In genomic region chr1:101257500-101258325, GRCh38 we compare ENCODE assay signal across 8 cellular contexts. TPM values are rescaled to one million over a fixed set of nuclear protein-coding genes. Genes with fewer than 3 reads are reported as not detected.
A peak's percentile ranks its signal among the peaks of the same experiment; 100 is the strongest.
DNase-seq lines count a peak whose midpoint lies in the region; ATAC-seq, FAIRE-seq and TF ChIP-seq lines count a peak whose summit lies in the region.

No MANE protein-coding gene starts in this region.

- no peaks in the 10 kb centered on the region for H3K9me3 ChIP-seq in BLaER1 treated with 17β-estradiol and CSF1 and Interleukin-3, amounts not matched to agents 10 nM and 100 nM (replicated peaks in 1 of 11)
- H3K9me3 ChIP-seq in endodermal cell (ENCODE audit: control insufficient read depth, low read length), result no peaks in the 10 kb centered on the region

- peak; percentile 68 for ATAC-seq in GM19023 (IDR thresholded peaks at IDR 0.05; ENCODE audit: unreplicated experiment)
- ATAC-seq in HG03066 (IDR thresholded peaks at IDR 0.05; ENCODE audit: low read depth, unreplicated experiment), result peak; percentile 93
- peak; percentile 93 for ATAC-seq in left colon

- no peaks in the 10 kb centered on the region for H3K27me3 ChIP-seq in BLaER1 treated with 17β-estradiol and CSF1 and Interleukin-3, amounts not matched to agents 10 nM and 100 nM
- no peaks in the 10 kb centered on the region for H3K27me3 ChIP-seq in endodermal cell (ENCODE audit: control insufficient read depth, insufficient read depth, low read length, poor library complexity, severe bottlenecking)

- H3K27me3 Mint-ChIP-seq in endodermal cell (ENCODE audit: insufficient read depth), result no peaks in the 10 kb centered on the region

- peaks cover 7 to 78% (median 56%) of the 10 kb centered on the region in 10 experiments for H3K4me1 ChIP-seq in BLaER1 treated with 17β-estradiol and CSF1 and Interleukin-3, amounts not matched to agents 10 nM and 100 nM
- no peaks in the 10 kb centered on the region for H3K4me1 ChIP-seq in endodermal cell (ENCODE audit: control insufficient read depth, insufficient read depth, low read length)

- no peak overlapping the region for H3K4me3 ChIP-seq in BLaER1 treated with 17β-estradiol and CSF1 and Interleukin-3, amounts not matched to agents 10 nM and 100 nM
- no peak overlapping the region for H3K4me3 ChIP-seq in endodermal cell (ENCODE audit: low read length)

- no peaks in the 10 kb centered on the region for H4K20me1 ChIP-seq in BLaER1 treated with 17β-estradiol and CSF1 and Interleukin-3, amounts not matched to agents 10 nM and 100 nM

- FAIRE-seq in RCC 7860 (lab: Jason Lieb, UNC), result peak; percentile 75

- H3K27ac Mint-ChIP-seq in endodermal cell, result no peak overlapping the region

- peak overlapping the region in 6 of 11 experiments; percentile 7 to 81 (median 50); a peak in 7 of 22 replicates for H3K9ac ChIP-seq in BLaER1 treated with 17β-estradiol and CSF1 and Interleukin-3, amounts not matched to agents 10 nM and 100 nM
- H3K9ac ChIP-seq in endodermal cell (ENCODE audit: extremely low read depth, low read length, poor library complexity, severe bottlenecking), result no peak overlapping the region

- no peak for TF ChIP-seq CTCF in endodermal cell (conservative IDR thresholded peaks at IDR 0.05)

- WGBS in endodermal cell (ENCODE audit: insufficient coverage in 1 of 2, insufficient read length in 1 of 2), 2 experiments, result 97% methylated on average over 3 of the region's 3 CpGs; no CpG with 5 or more reads in 1 of the 2 experiments

- H3K27ac ChIP-seq in BLaER1 treated with 17β-estradiol and CSF1 and Interleukin-3, amounts not matched to agents 10 nM and 100 nM, result peak overlapping the region in 9 of 11 experiments; percentile 2 to 96 (median 90); a peak in 13 of 22 replicates
- H3K27ac ChIP-seq in endodermal cell (ENCODE audit: low read depth, low read length), result no peak overlapping the region

- no peak overlapping the region for H3K4me3 Mint-ChIP-seq in endodermal cell

- DNase-seq in RCC 7860 (ENCODE audit: low spot score) (peak; percentile 73), left colon (peak; percentile 56 to 80), NCI-H345 treated with DMSO at 0.1 percent for 48 hours (lab: John Stamatoyannopoulos, UW; ENCODE audit: unreplicated experiment) (no peak), endodermal cell (no peak)
- DNase-seq in effector CD8-positive, alpha-beta T cell (lab: John Stamatoyannopoulos, UW), result no peak

- H3K9me3 Mint-ChIP-seq in endodermal cell, result no peaks in the 10 kb centered on the region

- no peaks in the 10 kb centered on the region for H3K36me3 Mint-ChIP-seq in endodermal cell (ENCODE audit: low read depth)

- intact Hi-C loops in left colon (cut with DNase I, micrococcal nuclease), result no loop called here

- no peaks in the 10 kb centered on the region for H3K36me3 ChIP-seq in BLaER1 treated with 17β-estradiol and CSF1 and Interleukin-3, amounts not matched to agents 10 nM and 100 nM
- H3K36me3 ChIP-seq in endodermal cell (ENCODE audit: control insufficient read depth, insufficient read depth, low read length), result no peaks in the 10 kb centered on the region

- H3K4me1 Mint-ChIP-seq in endodermal cell, result peaks cover 18% of the 10 kb centered on the region

- peak overlapping the region; percentile 2 to 92 (median 46); a peak in 19 of 22 replicates for H3K4me2 ChIP-seq in BLaER1 treated with 17β-estradiol and CSF1 and Interleukin-3, amounts not matched to agents 10 nM and 100 nM

RNA-seq across cellular contexts. Expression of gene S1PR1, which starts 20.9 kb away (rescaled TPM):
- total RNA-seq in left colon (1 to 10 TPM; 7.1 to 9.6 TPM), endodermal cell (under 1 TPM; 0.35 to 0.53 TPM)
- polyA plus RNA-seq in endodermal cell (2013, experiment 1 of 2), result 12.1 TPM
- 7.9 TPM for polyA plus RNA-seq in endodermal cell (2013, experiment 2 of 2)

Comparison
In these comparisons a context has a peak if more than half of its experiments do, and no peak if none do; other contexts are left out.
1. DNase-seq: peak in RCC 7860 (single experiment) and left colon (2 of 2); none in NCI-H345 treated with DMSO at 0.1 percent for 48 hours (single experiment), endodermal cell (single experiment) and effector CD8-positive, alpha-beta T cell (single experiment).
2. RNA of gene S1PR1, which starts 20.9 kb away (total RNA-seq): 7.1 to 9.6 TPM in left colon; 0.35 to 0.53 TPM in endodermal cell; every median in the first group is over 4 times any median in the second.
3. Peak in every context shown above with its lines, with median percentiles within 50 percentile points of each other: ATAC-seq.